In genomic region chr22:24128631-24129601, GRCh38 we compare ENCODE assay signal across 1 cellular context.
TF ChIP-seq lines count a peak whose summit lies in the region.

No MANE protein-coding gene starts in this region.

TF ChIP-seq in HepG2, 621 proteins besides CTCF, POLR2A, EP300 and RAD21:
- TF ChIP-seq ZKSCAN5 (CRISPR knock-in tag; IDR thresholded peaks at IDR 0.05): no peak
- TF ChIP-seq NCOR1 (IDR thresholded peaks at IDR 0.05; ENCODE audit: borderline replicate concordance, low read length): no peak
- TF ChIP-seq IRF1 (CRISPR knock-in tag; IDR thresholded peaks at IDR 0.05; ENCODE audit: low read depth): no peak
- TF ChIP-seq PATZ1 (CRISPR knock-in tag; IDR thresholded peaks at IDR 0.05): no peak
- no peak for TF ChIP-seq SMARCC2 (IDR thresholded peaks at IDR 0.05)
- no peak for TF ChIP-seq ZNF576 (CRISPR knock-in tag; IDR thresholded peaks at IDR 0.05)
- no peak for TF ChIP-seq FOSL2 (CRISPR knock-in tag; IDR thresholded peaks at IDR 0.05)
- no peak for TF ChIP-seq NR2F1 (CRISPR knock-in tag; IDR thresholded peaks at IDR 0.05)
- no peak for TF ChIP-seq HDAC6 (IDR thresholded peaks at IDR 0.05; ENCODE audit: low read depth, low read length)
- no peak for TF ChIP-seq DR1 (CRISPR knock-in tag; IDR thresholded peaks at IDR 0.05)
- no peak for TF ChIP-seq ZHX1 (CRISPR knock-in tag; IDR thresholded peaks at IDR 0.05; ENCODE audit: low read depth)
- TF ChIP-seq ARID2 (CRISPR knock-in tag; IDR thresholded peaks at IDR 0.05; ENCODE audit: borderline replicate concordance): no peak
- no peak for TF ChIP-seq BHLHE40 (IDR thresholded peaks at IDR 0.05; ENCODE audit: low read length)
- no peak for TF ChIP-seq ATF7 (IDR thresholded peaks at IDR 0.05)
- no peak for TF ChIP-seq ATF7 (CRISPR knock-in tag; IDR thresholded peaks at IDR 0.05)
- no peak for TF ChIP-seq FUBP1 (CRISPR knock-in tag; IDR thresholded peaks at IDR 0.05; ENCODE audit: borderline replicate concordance)
- no peak for TF ChIP-seq ZNF777 (CRISPR knock-in tag; IDR thresholded peaks at IDR 0.05)
